ENCODE assay signal across 8 cellular contexts in the genomic region with DNA sequence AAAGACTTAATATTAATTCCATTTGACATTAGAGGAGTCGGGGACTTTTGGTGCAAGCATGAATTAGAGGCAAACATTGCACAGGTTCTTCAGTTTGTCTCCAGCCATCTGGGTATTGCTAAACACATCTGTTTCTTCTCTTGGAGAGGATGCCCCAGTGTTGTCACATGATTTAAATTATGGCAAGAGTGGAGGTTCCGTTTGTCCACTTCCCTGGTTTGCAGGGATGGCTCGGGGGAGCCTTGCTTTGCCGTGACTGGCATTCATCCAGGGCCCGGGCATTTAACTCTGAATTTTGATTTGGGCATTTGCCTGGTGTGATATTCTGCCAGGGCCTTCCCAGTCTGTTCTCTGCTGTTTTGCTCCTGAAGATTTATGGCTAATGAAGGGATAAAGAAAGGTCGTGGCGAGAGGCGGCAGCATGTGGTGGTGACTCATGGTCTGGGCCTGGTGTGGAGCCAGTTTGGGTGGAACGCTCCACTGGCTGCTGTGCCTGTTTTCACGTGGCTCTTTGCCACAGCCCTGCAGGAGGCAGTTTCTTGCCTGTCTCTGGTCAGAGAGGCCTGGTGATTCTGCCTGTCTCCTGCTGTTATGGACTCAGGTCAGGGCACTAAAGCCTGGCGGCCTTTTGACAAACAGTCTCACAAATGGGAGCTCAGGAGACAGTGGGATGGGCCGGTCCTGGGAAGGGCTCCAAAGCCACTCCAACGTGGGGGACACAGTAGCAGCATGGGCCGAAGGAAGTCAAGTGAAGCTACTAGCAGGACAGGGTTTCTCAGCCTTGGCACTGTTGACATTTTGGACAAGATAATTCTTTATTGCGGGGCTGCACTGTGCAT.
A peak's percentile ranks its signal among the peaks of the same experiment; 100 is the strongest.
DNase-seq lines count a peak whose midpoint lies in the region; ATAC-seq and TF ChIP-seq lines count a peak whose summit lies in the region.

No MANE protein-coding gene starts in this region.

- TF ChIP-seq CTCF in H9 (conservative IDR thresholded peaks at IDR 0.05) = no peak
- TF ChIP-seq CTCF in epithelial cell of esophagus (IDR thresholded peaks at IDR 0.05; ENCODE audit: insufficient read depth, low read depth, low read length, missing control alignments) = no peak
- no peak for TF ChIP-seq CTCF in mucosa of descending colon (IDR thresholded peaks at IDR 0.05)

- peak; percentile 88 for ATAC-seq in mucosa of descending colon
- no peak for ATAC-seq in activated T-cell treated with anti-CD3 and anti-CD28 coated beads, Interleukin-2, amount 50 U/mL, for 72 hours (replicated peaks in 1 of 2)
- ATAC-seq in GM19467 (IDR thresholded peaks at IDR 0.05; ENCODE audit: unreplicated experiment) = no peak

- no peak overlapping the region for H3K14ac ChIP-seq in H9 (ENCODE audit: insufficient read depth, low read length)

- no peak overlapping the region for H2BK15ac ChIP-seq in H9 (ENCODE audit: low read depth, low read length)

- H3K79me1 ChIP-seq in H9 (ENCODE audit: insufficient read depth, low read depth, low read length, poor library complexity, severe bottlenecking) = no peaks in the 10 kb centered on the region

- H3K23me2 ChIP-seq in H9 (ENCODE audit: insufficient read length, low read depth, low read length, poor library complexity, severe bottlenecking) = no peaks in the 10 kb centered on the region

- H3K79me2 ChIP-seq in H9 (ENCODE audit: insufficient read depth, low read length) = no peaks in the 10 kb centered on the region

- no peak overlapping the region for H3T11ph ChIP-seq in H9 (ENCODE audit: low read length)

- no peak overlapping the region for H4K5ac ChIP-seq in H9 (ENCODE audit: insufficient read length, low read depth, low read length)

- intact Hi-C loops in mucosa of descending colon (cut with DNase I, micrococcal nuclease) = no loop called here

- H3K56ac ChIP-seq in H9 (ENCODE audit: insufficient read length, low read depth, low read length) = no peak overlapping the region

- H3K9me3 ChIP-seq in H9 (ENCODE audit: control insufficient read depth, low read depth, low read length) = no peaks in the 10 kb centered on the region
- H3K9me3 ChIP-seq in mucosa of descending colon = no peaks in the 10 kb centered on the region

- no peak overlapping the region for H2BK5ac ChIP-seq in H9 (ENCODE audit: insufficient read length, low read length)

- H3K36me3 Mint-ChIP-seq in H9 (ENCODE audit: insufficient read depth in 1 of 3, low read depth in 3 of 3) = no peaks in the 10 kb centered on the region
- H3K36me3 Mint-ChIP-seq in activated T-cell treated with anti-CD3 and anti-CD28 coated beads, Interleukin-2, amount 50 U/mL, for 72 hours (ENCODE audit: insufficient read depth in 2 of 2) = no peaks in the 10 kb centered on the region

- H4K91ac ChIP-seq in H9 (ENCODE audit: insufficient read length, low read depth, low read length) = peak overlapping the region; percentile 9

- peaks cover 6% of the 10 kb centered on the region for H3K4me1 ChIP-seq in H9 (ENCODE audit: insufficient read depth, low read length)
- H3K4me1 ChIP-seq in mucosa of descending colon (ENCODE audit: low read depth) = no peaks in the 10 kb centered on the region

- no peak overlapping the region for H3K4me3 Mint-ChIP-seq in H9
- H3K4me3 Mint-ChIP-seq in activated T-cell treated with anti-CD3 and anti-CD28 coated beads, Interleukin-2, amount 50 U/mL, for 72 hours = no peak overlapping the region

- H4K8ac ChIP-seq in H9 (replicated peaks; ENCODE audit: insufficient read length, low read depth, low read length) = no peak overlapping the region

- no peak overlapping the region for H3K18ac ChIP-seq in H9 (ENCODE audit: insufficient read length, low read depth, low read length)

- no peak overlapping the region for H2BK20ac ChIP-seq in H9 (ENCODE audit: low read depth, low read length, poor library complexity, severe bottlenecking)

- H2BK120ac ChIP-seq in H9 (ENCODE audit: low read depth, low read length, poor library complexity, severe bottlenecking) = no peak overlapping the region

- no peaks in the 10 kb centered on the region for H4K20me1 ChIP-seq in H9 (ENCODE audit: control insufficient read depth, insufficient read depth, insufficient read length)

- no peak overlapping the region for H2AFZ ChIP-seq in H9 (ENCODE audit: low read length)

- H3K27ac Mint-ChIP-seq in H9 = peak overlapping the region in 1 of 3 experiments; percentile 13; a peak in 1 of 7 replicates
- no peak overlapping the region for H3K27ac Mint-ChIP-seq in activated T-cell treated with anti-CD3 and anti-CD28 coated beads, Interleukin-2, amount 50 U/mL, for 72 hours

- no peaks in the 10 kb centered on the region for H3K27me3 Mint-ChIP-seq in H9 (ENCODE audit: low read depth)
- H3K27me3 Mint-ChIP-seq in activated T-cell treated with anti-CD3 and anti-CD28 coated beads, Interleukin-2, amount 50 U/mL, for 72 hours (ENCODE audit: low read depth) = no peaks in the 10 kb centered on the region

- no peak overlapping the region for H3K4me2 ChIP-seq in H9 (ENCODE audit: insufficient read depth, insufficient read length, low read length)

- no peak overlapping the region for H3K27ac ChIP-seq in H9 (ENCODE audit: insufficient read length, low read depth, low read length)

- no peaks in the 10 kb centered on the region for H3K27me3 ChIP-seq in H9 (ENCODE audit: insufficient read depth, low read length)

- H3K4ac ChIP-seq in H9 (ENCODE audit: low read depth, low read length) = no peak overlapping the region

- DNase-seq in H9 (no peak), NOMO-1 treated with dmso at 0.1 percent for 144 hours (lab: John Stamatoyannopoulos, UW; ENCODE audit: unreplicated experiment) (peak; percentile 76), epithelial cell of esophagus (ENCODE audit: low read depth) (peak; percentile 87), mucosa of descending colon (peak; percentile 58 to 83 (median 69)), SHP77 treated with DMSO at 0.1 percent for 48 hours (lab: John Stamatoyannopoulos, UW) (no peak)
- no peak for DNase-seq in activated T-cell treated with anti-CD3 and anti-CD28 coated beads, Interleukin-2, amount 50 U/mL, for 72 hours
- no peak for DNase-seq in stimulated activated CD4-positive, alpha-beta T cell treated with anti-CD3 and anti-CD28 coated beads, Interleukin-15, amount 100 ng/mL, for 24 hours

- WGBS in H9 (ENCODE audit: extremely low coverage, insufficient read length, low lambda C conversion rate) = no CpG with 5 or more reads among the region's 15 CpGs

- H2BK12ac ChIP-seq in H9 (ENCODE audit: insufficient read length, low read depth, low read length) = no peak overlapping the region

- no peak overlapping the region for H3K23ac ChIP-seq in H9 (ENCODE audit: insufficient read length, low read depth, low read length)

- no peak overlapping the region for H3K4me3 ChIP-seq in epithelial cell of esophagus (ENCODE audit: low read length)
- H3K4me3 ChIP-seq in mucosa of descending colon = no peak overlapping the region

- no peak overlapping the region for H2AK5ac ChIP-seq in H9 (ENCODE audit: insufficient read length, low read length)

- peaks cover 27 to 30% of the 10 kb centered on the region in 2 experiments for H3K4me1 Mint-ChIP-seq in H9
- H3K4me1 Mint-ChIP-seq in activated T-cell treated with anti-CD3 and anti-CD28 coated beads, Interleukin-2, amount 50 U/mL, for 72 hours (ENCODE audit: low read depth) = no peaks in the 10 kb centered on the region

- H3K9ac ChIP-seq in H9 (ENCODE audit: extremely low read depth, insufficient read length, low read length) = no peak overlapping the region

- H3K36me3 ChIP-seq in mucosa of descending colon (ENCODE audit: low read depth) = no peaks in the 10 kb centered on the region

- H3K9me3 Mint-ChIP-seq in H9 = no peaks in the 10 kb centered on the region
- no peaks in the 10 kb centered on the region for H3K9me3 Mint-ChIP-seq in activated T-cell treated with anti-CD3 and anti-CD28 coated beads, Interleukin-2, amount 50 U/mL, for 72 hours

Comparison
In these comparisons a context has a peak if more than half of its experiments do, and no peak if none do; other contexts are left out.
1. DNase-seq: peak in NOMO-1 treated with dmso at 0.1 percent for 144 hours (single experiment), epithelial cell of esophagus (single experiment) and mucosa of descending colon (3 of 3); none in H9 (single experiment), SHP77 treated with DMSO at 0.1 percent for 48 hours (single experiment), activated T-cell treated with anti-CD3 and anti-CD28 coated beads, Interleukin-2, amount 50 U/mL, for 72 hours (0 of 2) and stimulated activated CD4-positive, alpha-beta T cell treated with anti-CD3 and anti-CD28 coated beads, Interleukin-15, amount 100 ng/mL, for 24 hours (single experiment).